In genomic region chr10:129744134-129744895, GRCh38 we compare ENCODE assay signal across 23 cellular contexts.
DNase-seq lines count a peak whose midpoint lies in the region; ATAC-seq and TF ChIP-seq lines count a peak whose summit lies in the region.
"Had no signal": no experiment of that assay in that cellular context is flagged by ENCODE, and none has a peak within 500 bp of the region (broad histone marks: within the 10 kb centered on the region; RNA-seq: fewer than 3 reads in every experiment).

No MANE protein-coding gene starts in this region.

- no peak for TF ChIP-seq POLR2A in upper lobe of left lung (IDR thresholded peaks at IDR 0.05)

- DNase-seq in Right ventricle myocardium superior = peak; percentile 35
- DNase-seq in left ventricle myocardium inferior = no peak
- peak; percentile 32 for DNase-seq in ecto neural progenitor cell (ENCODE audit: low spot score)
- DNase-seq in mucosa of gallbladder (ENCODE audit: low spot score) = peak; percentile 4
- peak in 1 of 2 donors; percentile 49 for DNase-seq in upper lobe of left lung
- no peak for DNase-seq in NCI-H510A (lab: John Stamatoyannopoulos, UW)
- no peak for DNase-seq in RKO (ENCODE audit: low spot score)
- DNase-seq: activated CD4-positive, alpha-beta T cell treated with anti-CD3 and anti-CD28 coated beads for 36 hours; activated naive CD4-positive, alpha-beta T cell; amniotic stem cell; colonic mucosa; Kasumi-1; NCI-H1694; NCI-H2171 treated with DMSO at 0.1 percent for 48 hours; NCI-H526; nucleus accumbens; stimulated activated CD4-positive, alpha-beta T cell treated with anti-CD3 and anti-CD28 coated beads, Interleukin-2, amount 100 ng/mL, for 48 hours had no signal

- no peak for TF ChIP-seq EP300 in upper lobe of left lung (IDR thresholded peaks at IDR 0.05)

- WGBS in upper lobe of left lung, 2 donors = 97% methylated on average over 17 of the region's 17 CpGs; no CpG with 5 or more reads in 1 of the 2 donors

- H3K4me1 ChIP-seq in left ventricle myocardium inferior (no peaks in the 10 kb centered on the region), upper lobe of left lung (no peaks in the 10 kb centered on the region)
- H3K4me1 ChIP-seq: breast epithelium, colonic mucosa had no signal

- H3K4me3 ChIP-seq in left ventricle myocardium inferior (no peak overlapping the region), upper lobe of left lung (no peak overlapping the region)
- H3K4me3 ChIP-seq: breast epithelium, colonic mucosa, GM12878, thoracic aorta had no signal

- H3K9me3 ChIP-seq in left ventricle myocardium inferior (replicated peaks) (peaks cover 42% of the 10 kb centered on the region), upper lobe of left lung (peaks cover 9 to 18% (median 16%) of the 10 kb centered on the region in 4 donors)
- H3K9me3 ChIP-seq: colonic mucosa had no signal

- no peak for TF ChIP-seq CTCF in left ventricle myocardium inferior (IDR thresholded peaks at IDR 0.05; ENCODE audit: borderline replicate concordance)
- no peak for TF ChIP-seq CTCF in upper lobe of left lung (IDR thresholded peaks at IDR 0.05)

- H3K36me3 ChIP-seq in left ventricle myocardium inferior = peaks cover 19% of the 10 kb centered on the region
- no peaks in the 10 kb centered on the region for H3K36me3 ChIP-seq in upper lobe of left lung
- H3K36me3 ChIP-seq: breast epithelium, colonic mucosa, thoracic aorta had no signal

- H3K27me3 ChIP-seq in left ventricle myocardium inferior (ENCODE audit: low read depth) = no peaks in the 10 kb centered on the region
- H3K27me3 ChIP-seq in upper lobe of left lung = no peaks in the 10 kb centered on the region
- H3K27me3 ChIP-seq: breast epithelium, colonic mucosa had no signal

- intact Hi-C loops in Right ventricle myocardium superior (cut with DNase I) = loop anchor here (2.0 kb wide), 1 partner anchor 20 kb away; no protein-coding TSS in a partner anchor
- intact Hi-C loops in left ventricle myocardium inferior (cut with micrococcal nuclease) = no loop called here

- ATAC-seq in Right ventricle myocardium superior (ENCODE audit: poor library complexity) = no peak
- ATAC-seq in upper lobe of left lung (ENCODE audit: low FRiP score in 2 of 2) = peak; percentile 25 to 38
- ATAC-seq in HG03432 (IDR thresholded peaks at IDR 0.05; ENCODE audit: unreplicated experiment) = no peak
- ATAC-seq: activated CD4-positive, alpha-beta T cell treated with anti-CD3 and anti-CD28 coated beads for 36 hours; GM12878; stimulated activated memory B cell treated with anti-CD40 and anti-IgM and Interleukin-4, amounts not matched to agents 10 μg/mL and 1 μg/mL and 100 μg/mL, for 72 hours had no signal

- H3K27ac ChIP-seq in left ventricle myocardium inferior (replicated peaks) = no peak overlapping the region
- H3K27ac ChIP-seq in upper lobe of left lung = no peak overlapping the region
- H3K27ac ChIP-seq: breast epithelium, C4-2B, colonic mucosa, thoracic aorta had no signal

Comparison
In these comparisons a context has a peak if more than half of its experiments do, and no peak if none do; other contexts are left out.
1. DNase-seq: peak in Right ventricle myocardium superior (single experiment), ecto neural progenitor cell (single experiment) and mucosa of gallbladder (single experiment); none in left ventricle myocardium inferior (single experiment), NCI-H510A (single experiment) and RKO (single experiment).
2. ATAC-seq: peak in upper lobe of left lung (2 of 2); none in Right ventricle myocardium superior (single experiment) and HG03432 (single experiment).